ENCODE assay signal across 1 cellular context in genomic region chr12:71967176-71967575, GRCh38.
TF ChIP-seq lines count a peak whose summit lies in the region.

No MANE protein-coding gene starts in this region.

TF ChIP-seq in IMR-90, 13 proteins besides CTCF, POLR2A, EP300 and RAD21 (continued from another document):
- TF ChIP-seq USF2 (IDR thresholded peaks at IDR 0.05; ENCODE audit: low read depth, low read length): no peak
- no peak for TF ChIP-seq CEBPB (IDR thresholded peaks at IDR 0.05; ENCODE audit: low read depth, low read length)
